Comparison of ENCODE assay signal across 23 cellular contexts in genomic region chr21:34278451-34278850, GRCh38.
"Had no signal": no experiment of that assay in that cellular context is flagged by ENCODE, and none has a peak within 500 bp of the region (broad histone marks: within the 10 kb centered on the region; RNA-seq: fewer than 3 reads in every experiment).

No MANE protein-coding gene starts in this region.

- H3K27me3 Mint-ChIP-seq: progenitor cell of endocrine pancreas had no signal

- H3K36me3 Mint-ChIP-seq: natural killer cell; neural progenitor cell; stimulated activated effector memory CD8-positive, alpha-beta T cell treated with anti-CD3 and anti-CD28 coated beads, Interleukin-12 subunit alpha, Interleukin-12 subunit beta, amount 100 ng/mL, for 72 hours; stimulated activated naive B cell treated with anti-CD40 and anti-IgM and Interleukin-4, amounts not matched to agents 10 μg/mL and 1 μg/mL and 100 μg/mL, for 72 hours had no signal

- DNase-seq: natural killer cell; occipital lobe; ovary; posterior cingulate gyrus; psoas muscle; right cardiac atrium; right lobe of liver; sigmoid colon; small intestine; stimulated activated CD4-positive, alpha-beta T cell treated with anti-CD3 and anti-CD28 coated beads, Interleukin-15, amount 100 ng/mL, for 24 hours; stimulated activated CD4-positive, alpha-beta T cell treated with anti-CD3 and anti-CD28 coated beads, Interleukin-2, amount 100 ng/mL, for 24 hours; stimulated activated CD4-positive, alpha-beta T cell treated with anti-CD3 and anti-CD28 coated beads, Interleukin-2, amount 100 ng/mL, for 48 hours; stimulated activated CD4-positive, alpha-beta T cell treated with anti-CD3 and anti-CD28 coated beads, Interleukin-4, amount 100 ng/mL, for 24 hours; stimulated activated naive B cell treated with anti-CD40 and anti-IgM and Interleukin-4, amounts not matched to agents 10 μg/mL and 1 μg/mL and 100 μg/mL, for 72 hours; stimulated activated naive CD4-positive, alpha-beta T cell treated with Interleukin-2 at 50 U/mL for 16 hours; stomach; thyroid gland; trophoblast cell; upper lobe of left lung had no signal

- H3K9me3 Mint-ChIP-seq: natural killer cell; stimulated activated naive B cell treated with anti-CD40 and anti-IgM and Interleukin-4, amounts not matched to agents 10 μg/mL and 1 μg/mL and 100 μg/mL, for 72 hours; stimulated activated naive CD8-positive, alpha-beta T cell treated with anti-CD3 and anti-CD28 coated beads, Interleukin-15, Interleukin-2, amounts not matched to agents 100 ng/mL and 50 ng/mL, for 24 hours had no signal

- H3K4me3 Mint-ChIP-seq: natural killer cell; neural progenitor cell; stimulated activated effector memory CD8-positive, alpha-beta T cell treated with anti-CD3 and anti-CD28 coated beads, Interleukin-12 subunit alpha, Interleukin-12 subunit beta, amount 100 ng/mL, for 72 hours; stimulated activated naive B cell treated with anti-CD40 and anti-IgM and Interleukin-4, amounts not matched to agents 10 μg/mL and 1 μg/mL and 100 μg/mL, for 72 hours; stimulated activated naive CD8-positive, alpha-beta T cell treated with anti-CD3 and anti-CD28 coated beads, Interleukin-15, Interleukin-2, amounts not matched to agents 100 ng/mL and 50 ng/mL, for 24 hours had no signal

- H3K4me1 Mint-ChIP-seq: natural killer cell had no signal

- ATAC-seq: natural killer cell; psoas muscle; right cardiac atrium; stimulated activated effector memory CD8-positive, alpha-beta T cell treated with anti-CD3 and anti-CD28 coated beads, Interleukin-12 subunit alpha, Interleukin-12 subunit beta, amount 100 ng/mL, for 72 hours; stimulated activated naive B cell treated with anti-CD40 and anti-IgM and Interleukin-4, amounts not matched to agents 10 μg/mL and 1 μg/mL and 100 μg/mL, for 72 hours had no signal

- H3K27ac Mint-ChIP-seq: natural killer cell; neural progenitor cell; progenitor cell of endocrine pancreas; stimulated activated effector memory CD8-positive, alpha-beta T cell treated with anti-CD3 and anti-CD28 coated beads, Interleukin-12 subunit alpha, Interleukin-12 subunit beta, amount 100 ng/mL, for 72 hours; stimulated activated naive B cell treated with anti-CD40 and anti-IgM and Interleukin-4, amounts not matched to agents 10 μg/mL and 1 μg/mL and 100 μg/mL, for 72 hours; stimulated activated naive CD8-positive, alpha-beta T cell treated with anti-CD3 and anti-CD28 coated beads, Interleukin-15, Interleukin-2, amounts not matched to agents 100 ng/mL and 50 ng/mL, for 24 hours had no signal
